In genomic region chr10:61642692-61643091, GRCh38 we compare ENCODE assay signal across 16 cellular contexts. TPM values are rescaled to one million over a fixed set of nuclear protein-coding genes. Genes with fewer than 3 reads are reported as not detected.
DNase-seq lines count a peak whose midpoint lies in the region; ATAC-seq, FAIRE-seq and TF ChIP-seq lines count a peak whose summit lies in the region.
"Had no signal": no experiment of that assay in that cellular context is flagged by ENCODE, and none has a peak within 500 bp of the region (broad histone marks: within the 10 kb centered on the region; RNA-seq: fewer than 3 reads in every experiment).

No MANE protein-coding gene starts in this region.

- DNase-seq in AG10803 (ENCODE audit: low read depth), result peak; percentile 81
- peak; percentile 35 for DNase-seq in NCI-H446 treated with DMSO at 0.1 percent for 48 hours (lab: John Stamatoyannopoulos, UW)
- DNase-seq in dedifferentiated amniotic fluid mesenchymal stem cell (ENCODE audit: extremely low spot score), result peak; percentile 70
- peak; percentile 17 for DNase-seq in medulla oblongata (ENCODE audit: extremely low spot score)
- DNase-seq in HTR-8/SVneo (ENCODE audit: insufficient read length, low spot score), result no peak
- no peak for DNase-seq in urothelium cell line (ENCODE audit: low spot score)
- no peak for DNase-seq in left lobe of liver (ENCODE audit: low spot score)
- DNase-seq: activated CD4-positive, alpha-beta T cell treated with anti-CD3 and anti-CD28 coated beads for 1 hour; activated T-cell treated with anti-CD3 and anti-CD28 coated beads, Interleukin-2, amount 50 U/mL, for 48 hours; AML-193; DMS79; erythroblast; NCI-H187; nucleus accumbens had no signal

- ATAC-seq in HG03342 (IDR thresholded peaks at IDR 0.05; ENCODE audit: unreplicated experiment), result no peak
- ATAC-seq in left lobe of liver, result no peak

- TF ChIP-seq CTCF in AG10803 (conservative IDR thresholded peaks at IDR 0.05; ENCODE audit: low read length), result no peak

- no peak for FAIRE-seq in HTR-8/SVneo (lab: Jason Lieb, UNC)
- FAIRE-seq in urothelium cell line (lab: Jason Lieb, UNC), result no peak

- no peak overlapping the region; the same call in 1 of the 2 replicates for H3K4me3 ChIP-seq in AG10803 (ENCODE audit: low read length)

RNA-seq across cellular contexts. Expression of gene CABCOCO1, which starts 20.0 kb away (rescaled TPM):
- not detected for total RNA-seq in left lobe of liver
- total RNA-seq: ascending aorta had no signal

Comparison
In these comparisons a context has a peak if more than half of its experiments do, and no peak if none do; other contexts are left out.
1. DNase-seq: peak in AG10803 (single experiment), NCI-H446 treated with DMSO at 0.1 percent for 48 hours (single experiment), dedifferentiated amniotic fluid mesenchymal stem cell (single experiment) and medulla oblongata (single experiment); none in HTR-8/SVneo (single experiment), urothelium cell line (single experiment) and left lobe of liver (single experiment).